ENCODE assay signal across 20 cellular contexts in the genomic region with DNA sequence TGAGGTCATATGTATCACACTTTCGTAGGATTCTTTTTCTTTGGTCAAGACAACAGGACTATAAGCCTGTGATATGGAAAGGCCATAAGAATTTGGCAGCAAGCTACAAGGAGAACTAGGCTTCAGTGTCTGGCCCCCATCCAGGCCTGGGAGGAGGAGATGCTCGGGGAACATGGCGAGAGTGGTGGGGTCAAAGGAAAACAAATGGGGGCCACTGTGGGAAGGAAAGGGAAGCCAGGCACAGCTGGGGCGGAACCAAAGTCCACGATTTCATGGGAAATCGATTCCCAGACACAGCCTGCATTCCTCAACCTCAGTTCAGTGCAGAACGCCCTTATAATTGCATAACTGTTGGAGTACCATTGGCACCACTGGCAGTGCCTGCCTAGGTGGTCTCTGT. TPM values are rescaled to one million over a fixed set of nuclear protein-coding genes. Genes with fewer than 3 reads are reported as not detected.
DNase-seq lines count a peak whose midpoint lies in the region; ATAC-seq and TF ChIP-seq lines count a peak whose summit lies in the region.
"Had no signal": no experiment of that assay in that cellular context is flagged by ENCODE, and none has a peak within 500 bp of the region (broad histone marks: within the 10 kb centered on the region; RNA-seq: fewer than 3 reads in every experiment).

No MANE protein-coding gene starts in this region.

- peaks cover 81% of the 10 kb centered on the region for H3K4me1 Mint-ChIP-seq in CD8-positive, alpha-beta T cell (ENCODE audit: low read depth)
- H3K4me1 Mint-ChIP-seq in activated T-helper 17 cell treated with anti-CD3 and anti-CD28 coated beads, Interleukin-2, amount 50 U/mL, for 72 hours, result peaks cover 58% of the 10 kb centered on the region
- peaks cover 37 to 88% (median 81%) of the 10 kb centered on the region in 4 donors for H3K4me1 Mint-ChIP-seq in naive thymus-derived CD8-positive, alpha-beta T cell

- H3K9me3 Mint-ChIP-seq in CD8-positive, alpha-beta T cell, result no peaks in the 10 kb centered on the region
- H3K9me3 Mint-ChIP-seq in activated T-helper 17 cell treated with anti-CD3 and anti-CD28 coated beads, Interleukin-2, amount 50 U/mL, for 72 hours, result no peaks in the 10 kb centered on the region
- H3K9me3 Mint-ChIP-seq in naive thymus-derived CD8-positive, alpha-beta T cell, result no peaks in the 10 kb centered on the region

- no peak overlapping the region for H3K4me2 ChIP-seq in MM.1S (ENCODE audit: low read depth, low read length)

- POLR2A ChIA-PET in CD8-positive, alpha-beta T cell (lab: Charles Lee), result interaction anchor here (1.0 to 2.7 kb wide), 4 partner anchors 12 to 56 kb away, joined by 3 to 12 read pairs (median 4); no protein-coding TSS in a partner anchor
- POLR2A ChIA-PET in naive thymus-derived CD8-positive, alpha-beta T cell (lab: Charles Lee), result no interaction called here

- H3K27me3 Mint-ChIP-seq in CD8-positive, alpha-beta T cell (ENCODE audit: low read depth), result no peaks in the 10 kb centered on the region
- no peaks in the 10 kb centered on the region for H3K27me3 Mint-ChIP-seq in activated T-helper 17 cell treated with anti-CD3 and anti-CD28 coated beads, Interleukin-2, amount 50 U/mL, for 72 hours
- H3K27me3 Mint-ChIP-seq in naive thymus-derived CD8-positive, alpha-beta T cell, result no peaks in the 10 kb centered on the region

- no peaks in the 10 kb centered on the region for H3K27me3 ChIP-seq in CD8-positive, alpha-beta T cell (ENCODE audit: insufficient read depth, low read length)
- no peaks in the 10 kb centered on the region for H3K27me3 ChIP-seq in MM.1S (replicated peaks; ENCODE audit: insufficient read depth, low read length)
- H3K27me3 ChIP-seq: SJCRH30, tibial artery had no signal

- H3K9me3 ChIP-seq in CD8-positive, alpha-beta T cell (ENCODE audit: low read length), result no peaks in the 10 kb centered on the region
- H3K9me3 ChIP-seq in MM.1S (replicated peaks; ENCODE audit: insufficient read depth, low read length), result no peaks in the 10 kb centered on the region
- H3K9me3 ChIP-seq: SJCRH30, tibial artery had no signal

- intact Hi-C loops in CD8-positive, alpha-beta T cell (cut with DNase I, micrococcal nuclease), result no loop called here

- no peaks in the 10 kb centered on the region for H4K20me1 ChIP-seq in MM.1S (ENCODE audit: insufficient read depth, low read length)

- H3K27ac Mint-ChIP-seq in CD8-positive, alpha-beta T cell, result peak overlapping the region; percentile 73
- H3K27ac Mint-ChIP-seq in activated T-helper 17 cell treated with anti-CD3 and anti-CD28 coated beads, Interleukin-2, amount 50 U/mL, for 72 hours, result peak overlapping the region; percentile 82
- H3K27ac Mint-ChIP-seq in naive thymus-derived CD8-positive, alpha-beta T cell, result peak overlapping the region; percentile 52 to 95 (median 84)

- peaks cover 5% of the 10 kb centered on the region; the same call in 1 of the 2 replicates for H3K79me2 ChIP-seq in MM.1S (ENCODE audit: low read length)

- no peak for DNase-seq in CD8-positive, alpha-beta T cell
- DNase-seq in naive thymus-derived CD8-positive, alpha-beta T cell, result no peak
- no peak for DNase-seq in OCI-M2 (lab: John Stamatoyannopoulos, UW; ENCODE audit: unreplicated experiment)
- no peak for DNase-seq in 8988T
- DNase-seq in MM.1S, result no peak
- DNase-seq in NCI-H510A (lab: John Stamatoyannopoulos, UW), result no peak
- DNase-seq: activated CD4-positive, alpha-beta T cell treated with anti-CD3 and anti-CD28 coated beads for 1 hour; left cardiac atrium; MV-4-11; NCI-H2081; NCI-H524 treated with DMSO at 0.1 percent for 48 hours; OCI-M1; SJCRH30; small intestine; T-helper 9 cell; tibial artery had no signal

- H3K36me3 ChIP-seq in CD8-positive, alpha-beta T cell (ENCODE audit: insufficient read depth, low read length), result peaks cover 5% of the 10 kb centered on the region
- H3K36me3 ChIP-seq in MM.1S (replicated peaks; ENCODE audit: insufficient read depth, low read length), result no peaks in the 10 kb centered on the region
- H3K36me3 ChIP-seq: SJCRH30, tibial artery had no signal

- H3K9me2 ChIP-seq in MM.1S (replicated peaks; ENCODE audit: insufficient read depth, low read length), result no peaks in the 10 kb centered on the region

- TF ChIP-seq CTCF in C4-2B (conservative IDR thresholded peaks at IDR 0.05) (no peak), MM.1S (IDR thresholded peaks at IDR 0.05; ENCODE audit: low read length) (no peak)
- no peak for TF ChIP-seq CTCF in CD8-positive, alpha-beta T cell (IDR thresholded peaks at IDR 0.05)

- H3K4me3 ChIP-seq in CD8-positive, alpha-beta T cell (ENCODE audit: low read depth, low read length), result no peak overlapping the region
- no peak overlapping the region for H3K4me3 ChIP-seq in MM.1S (ENCODE audit: low read length)
- H3K4me3 ChIP-seq: coronary artery, SJCRH30, tibial artery had no signal

- H3K4me3 Mint-ChIP-seq in CD8-positive, alpha-beta T cell, result no peak overlapping the region
- H3K4me3 Mint-ChIP-seq in activated T-helper 17 cell treated with anti-CD3 and anti-CD28 coated beads, Interleukin-2, amount 50 U/mL, for 72 hours, result peak overlapping the region; percentile 62
- H3K4me3 Mint-ChIP-seq in naive thymus-derived CD8-positive, alpha-beta T cell, result peak overlapping the region in 1 of 10 donors; percentile 75

- H3K9ac ChIP-seq in MM.1S (ENCODE audit: low read length), result no peak overlapping the region

- H3F3A ChIP-seq in MM.1S (ENCODE audit: insufficient read depth, low read length), result no peaks in the 10 kb centered on the region

- H3K4me1 ChIP-seq in CD8-positive, alpha-beta T cell (ENCODE audit: insufficient read depth, low read length), result peaks cover 58% of the 10 kb centered on the region
- 0 out of 2 replicates have a peak, but pooled peaks cover 2% of the 10 kb centered on the region for H3K4me1 ChIP-seq in MM.1S (ENCODE audit: low read length)
- H3K4me1 ChIP-seq: SJCRH30 had no signal

- ATAC-seq in CD8-positive, alpha-beta T cell, result no peak
- no peak for ATAC-seq in activated T-helper 17 cell treated with anti-CD3 and anti-CD28 coated beads, Interleukin-2, amount 50 U/mL, for 72 hours (replicated peaks)
- no peak for ATAC-seq in naive thymus-derived CD8-positive, alpha-beta T cell

- H3K36me3 Mint-ChIP-seq in CD8-positive, alpha-beta T cell, result peaks cover 64% of the 10 kb centered on the region
- H3K36me3 Mint-ChIP-seq in activated T-helper 17 cell treated with anti-CD3 and anti-CD28 coated beads, Interleukin-2, amount 50 U/mL, for 72 hours (ENCODE audit: low read depth), result peaks cover 74% of the 10 kb centered on the region
- H3K36me3 Mint-ChIP-seq in naive thymus-derived CD8-positive, alpha-beta T cell, result peaks cover 0 to 50% (median 1%) of the 10 kb centered on the region in 3 donors

- H3K27ac ChIP-seq in C4-2B (peak overlapping the region; percentile 61), MM.1S (ENCODE audit: low read length) (no peak overlapping the region)
- H3K27ac ChIP-seq in CD8-positive, alpha-beta T cell (ENCODE audit: low read depth, low read length), result peak overlapping the region; percentile 21
- H3K27ac ChIP-seq: coronary artery, epithelial cell of prostate, SJCRH30, tibial artery had no signal

- no peak overlapping the region for H2AFZ ChIP-seq in MM.1S (ENCODE audit: low read length)

- CTCF ChIA-PET in CD8-positive, alpha-beta T cell (lab: Charles Lee), result interaction anchor here (0.7 to 1.5 kb wide), 6 partner anchors 8 to 74 kb away, joined by 3 to 4 read pairs (median 3); no protein-coding TSS in a partner anchor

RNA-seq across cellular contexts. Expression of gene MBP, which starts 58.2 kb away (rescaled TPM):
- total RNA-seq in CD8-positive, alpha-beta T cell, result 10 to 100 TPM; 67.9 to 70.7 TPM
- 10 to 100 TPM; 55.7 to 66.5 TPM for total RNA-seq in activated T-helper 17 cell treated with anti-CD3 and anti-CD28 coated beads, Interleukin-2, amount 50 U/mL, for 72 hours
- total RNA-seq in naive thymus-derived CD8-positive, alpha-beta T cell, result 100 to 1,000 TPM in 1 of 2 experiments, 10 to 100 TPM in 1; 99.9 to 108 TPM
- polyA plus RNA-seq in naive thymus-derived CD8-positive, alpha-beta T cell, result 100 to 1,000 TPM in 2 of 3 donors, 10 to 100 TPM in 1; 89.2 to 148 (median 105) TPM
